ENCODE assay signal across 1 cellular context in the genomic region with DNA sequence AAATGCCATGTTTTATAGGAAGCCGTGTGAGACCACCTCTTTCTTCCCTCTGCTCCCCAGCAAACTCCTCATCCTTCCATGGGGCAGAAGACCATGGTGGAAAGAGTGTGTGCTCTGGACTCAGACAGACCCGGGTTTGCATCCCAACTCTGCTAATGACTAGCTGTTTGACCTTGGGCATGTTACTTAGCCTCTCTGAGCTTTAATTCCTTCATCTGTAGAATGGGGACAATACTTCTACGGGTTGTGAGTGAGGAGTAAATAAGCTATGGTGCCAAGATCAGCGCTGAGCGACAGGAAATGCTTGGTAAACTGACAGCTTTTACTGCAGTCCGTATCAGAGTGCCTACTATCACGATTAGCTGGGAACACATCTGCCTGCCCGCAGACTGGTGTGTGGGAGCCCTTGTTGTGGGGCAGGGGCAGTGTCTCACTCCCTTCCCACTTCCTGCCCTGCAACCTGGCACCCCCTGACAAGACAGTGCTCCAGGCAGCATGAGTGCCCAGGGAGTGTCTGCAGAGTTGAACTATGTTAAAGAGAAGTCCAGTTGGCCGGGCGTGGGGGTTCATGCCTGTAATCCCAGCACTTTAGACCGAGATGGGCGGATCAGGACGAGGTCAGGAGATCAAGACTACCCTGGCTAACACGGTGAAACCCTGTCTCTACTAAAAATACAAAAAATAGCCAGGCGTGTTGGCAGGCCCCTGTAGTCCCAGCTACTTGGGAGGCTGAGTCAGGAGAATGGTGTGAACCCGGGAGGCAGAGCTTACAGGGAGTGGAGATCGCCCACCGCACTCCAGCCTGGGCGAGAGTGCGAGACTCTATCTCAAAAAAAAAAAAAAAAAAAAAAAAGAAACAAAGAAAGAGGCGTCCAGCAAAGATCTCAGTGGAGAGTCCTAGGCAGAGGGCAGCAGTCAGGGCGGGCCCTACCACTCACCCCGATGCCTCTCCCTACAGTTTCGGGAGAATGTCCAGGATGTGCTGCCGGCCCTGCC.
TF ChIP-seq lines count a peak whose summit lies in the region.

No MANE protein-coding gene starts in this region.

TF ChIP-seq in GM23338, 12 proteins besides CTCF, POLR2A, EP300 and RAD21 (continued from another document):
- TF ChIP-seq, protein P1, sequence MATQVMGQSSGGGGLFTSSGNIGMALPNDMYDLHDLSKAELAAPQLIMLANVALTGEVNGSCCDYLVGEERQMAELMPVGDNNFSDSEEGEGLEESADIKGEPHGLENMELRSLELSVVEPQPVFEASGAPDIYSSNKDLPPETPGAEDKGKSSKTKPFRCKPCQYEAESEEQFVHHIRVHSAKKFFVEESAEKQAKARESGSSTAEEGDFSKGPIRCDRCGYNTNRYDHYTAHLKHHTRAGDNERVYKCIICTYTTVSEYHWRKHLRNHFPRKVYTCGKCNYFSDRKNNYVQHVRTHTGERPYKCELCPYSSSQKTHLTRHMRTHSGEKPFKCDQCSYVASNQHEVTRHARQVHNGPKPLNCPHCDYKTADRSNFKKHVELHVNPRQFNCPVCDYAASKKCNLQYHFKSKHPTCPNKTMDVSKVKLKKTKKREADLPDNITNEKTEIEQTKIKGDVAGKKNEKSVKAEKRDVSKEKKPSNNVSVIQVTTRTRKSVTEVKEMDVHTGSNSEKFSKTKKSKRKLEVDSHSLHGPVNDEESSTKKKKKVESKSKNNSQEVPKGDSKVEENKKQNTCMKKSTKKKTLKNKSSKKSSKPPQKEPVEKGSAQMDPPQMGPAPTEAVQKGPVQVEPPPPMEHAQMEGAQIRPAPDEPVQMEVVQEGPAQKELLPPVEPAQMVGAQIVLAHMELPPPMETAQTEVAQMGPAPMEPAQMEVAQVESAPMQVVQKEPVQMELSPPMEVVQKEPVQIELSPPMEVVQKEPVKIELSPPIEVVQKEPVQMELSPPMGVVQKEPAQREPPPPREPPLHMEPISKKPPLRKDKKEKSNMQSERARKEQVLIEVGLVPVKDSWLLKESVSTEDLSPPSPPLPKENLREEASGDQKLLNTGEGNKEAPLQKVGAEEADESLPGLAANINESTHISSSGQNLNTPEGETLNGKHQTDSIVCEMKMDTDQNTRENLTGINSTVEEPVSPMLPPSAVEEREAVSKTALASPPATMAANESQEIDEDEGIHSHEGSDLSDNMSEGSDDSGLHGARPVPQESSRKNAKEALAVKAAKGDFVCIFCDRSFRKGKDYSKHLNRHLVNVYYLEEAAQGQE (IDR thresholded peaks at IDR 0.05; ENCODE audit: unreplicated experiment) = no peak
- no peak for TF ChIP-seq ZNF331 (CRISPR knock-in tag; IDR thresholded peaks at IDR 0.05; ENCODE audit: low read depth)
- no peak for TF ChIP-seq NANOG (IDR thresholded peaks at IDR 0.05; ENCODE audit: borderline replicate concordance)
- TF ChIP-seq, protein P2, sequence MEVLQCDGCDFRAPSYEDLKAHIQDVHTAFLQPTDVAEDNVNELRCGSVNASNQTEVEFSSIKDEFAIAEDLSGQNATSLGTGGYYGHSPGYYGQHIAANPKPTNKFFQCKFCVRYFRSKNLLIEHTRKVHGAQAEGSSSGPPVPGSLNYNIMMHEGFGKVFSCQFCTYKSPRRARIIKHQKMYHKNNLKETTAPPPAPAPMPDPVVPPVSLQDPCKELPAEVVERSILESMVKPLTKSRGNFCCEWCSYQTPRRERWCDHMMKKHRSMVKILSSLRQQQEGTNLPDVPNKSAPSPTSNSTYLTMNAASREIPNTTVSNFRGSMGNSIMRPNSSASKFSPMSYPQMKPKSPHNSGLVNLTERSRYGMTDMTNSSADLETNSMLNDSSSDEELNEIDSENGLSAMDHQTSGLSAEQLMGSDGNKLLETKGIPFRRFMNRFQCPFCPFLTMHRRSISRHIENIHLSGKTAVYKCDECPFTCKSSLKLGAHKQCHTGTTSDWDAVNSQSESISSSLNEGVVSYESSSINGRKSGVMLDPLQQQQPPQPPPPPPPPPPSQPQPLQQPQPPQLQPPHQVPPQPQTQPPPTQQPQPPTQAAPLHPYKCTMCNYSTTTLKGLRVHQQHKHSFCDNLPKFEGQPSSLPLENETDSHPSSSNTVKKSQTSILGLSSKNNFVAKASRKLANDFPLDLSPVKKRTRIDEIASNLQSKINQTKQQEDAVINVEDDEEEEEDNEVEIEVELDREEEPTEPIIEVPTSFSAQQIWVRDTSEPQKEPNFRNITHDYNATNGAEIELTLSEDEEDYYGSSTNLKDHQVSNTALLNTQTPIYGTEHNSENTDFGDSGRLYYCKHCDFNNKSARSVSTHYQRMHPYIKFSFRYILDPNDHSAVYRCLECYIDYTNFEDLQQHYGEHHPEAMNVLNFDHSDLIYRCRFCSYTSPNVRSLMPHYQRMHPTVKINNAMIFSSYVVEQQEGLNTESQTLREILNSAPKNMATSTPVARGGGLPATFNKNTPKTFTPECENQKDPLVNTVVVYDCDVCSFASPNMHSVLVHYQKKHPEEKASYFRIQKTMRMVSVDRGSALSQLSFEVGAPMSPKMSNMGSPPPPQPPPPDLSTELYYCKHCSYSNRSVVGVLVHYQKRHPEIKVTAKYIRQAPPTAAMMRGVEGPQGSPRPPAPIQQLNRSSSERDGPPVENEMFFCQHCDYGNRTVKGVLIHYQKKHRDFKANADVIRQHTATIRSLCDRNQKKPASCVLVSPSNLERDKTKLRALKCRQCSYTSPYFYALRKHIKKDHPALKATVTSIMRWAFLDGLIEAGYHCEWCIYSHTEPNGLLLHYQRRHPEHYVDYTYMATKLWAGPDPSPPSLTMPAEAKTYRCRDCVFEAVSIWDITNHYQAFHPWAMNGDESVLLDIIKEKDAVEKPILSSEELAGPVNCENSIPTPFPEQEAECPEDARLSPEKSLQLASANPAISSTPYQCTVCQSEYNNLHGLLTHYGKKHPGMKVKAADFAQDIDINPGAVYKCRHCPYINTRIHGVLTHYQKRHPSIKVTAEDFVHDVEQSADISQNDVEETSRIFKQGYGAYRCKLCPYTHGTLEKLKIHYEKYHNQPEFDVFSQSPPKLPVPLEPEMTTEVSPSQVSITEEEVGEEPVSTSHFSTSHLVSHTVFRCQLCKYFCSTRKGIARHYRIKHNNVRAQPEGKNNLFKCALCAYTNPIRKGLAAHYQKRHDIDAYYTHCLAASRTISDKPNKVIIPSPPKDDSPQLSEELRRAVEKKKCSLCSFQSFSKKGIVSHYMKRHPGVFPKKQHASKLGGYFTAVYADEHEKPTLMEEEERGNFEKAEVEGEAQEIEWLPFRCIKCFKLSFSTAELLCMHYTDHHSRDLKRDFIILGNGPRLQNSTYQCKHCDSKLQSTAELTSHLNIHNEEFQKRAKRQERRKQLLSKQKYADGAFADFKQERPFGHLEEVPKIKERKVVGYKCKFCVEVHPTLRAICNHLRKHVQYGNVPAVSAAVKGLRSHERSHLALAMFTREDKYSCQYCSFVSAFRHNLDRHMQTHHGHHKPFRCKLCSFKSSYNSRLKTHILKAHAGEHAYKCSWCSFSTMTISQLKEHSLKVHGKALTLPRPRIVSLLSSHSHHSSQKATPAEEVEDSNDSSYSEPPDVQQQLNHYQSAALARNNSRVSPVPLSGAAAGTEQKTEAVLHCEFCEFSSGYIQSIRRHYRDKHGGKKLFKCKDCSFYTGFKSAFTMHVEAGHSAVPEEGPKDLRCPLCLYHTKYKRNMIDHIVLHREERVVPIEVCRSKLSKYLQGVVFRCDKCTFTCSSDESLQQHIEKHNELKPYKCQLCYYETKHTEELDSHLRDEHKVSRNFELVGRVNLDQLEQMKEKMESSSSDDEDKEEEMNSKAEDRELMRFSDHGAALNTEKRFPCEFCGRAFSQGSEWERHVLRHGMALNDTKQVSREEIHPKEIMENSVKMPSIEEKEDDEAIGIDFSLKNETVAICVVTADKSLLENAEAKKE (CRISPR knock-in tag; IDR thresholded peaks at IDR 0.05) = no peak
- TF ChIP-seq JUNB (IDR thresholded peaks at IDR 0.05; ENCODE audit: unreplicated experiment) = no peak
- TF ChIP-seq EZH2 (IDR thresholded peaks at IDR 0.05; ENCODE audit: low read depth, unreplicated experiment) = no peak
- no peak for TF ChIP-seq ZNF114 (CRISPR knock-in tag; IDR thresholded peaks at IDR 0.05)
